In genomic region chr3:129651316-129652202, GRCh38 we compare ENCODE assay signal across 10 cellular contexts. TPM values are rescaled to one million over a fixed set of nuclear protein-coding genes. Genes with fewer than 3 reads are reported as not detected.
A peak's percentile ranks its signal among the peaks of the same experiment; 100 is the strongest.
DNase-seq lines count a peak whose midpoint lies in the region; ATAC-seq and TF ChIP-seq lines count a peak whose summit lies in the region.
"Had no signal": no experiment of that assay in that cellular context is flagged by ENCODE, and none has a peak within 500 bp of the region (broad histone marks: within the 10 kb centered on the region; RNA-seq: fewer than 3 reads in every experiment).

No MANE protein-coding gene starts in this region.

- no peak for TF ChIP-seq EP300 in sigmoid colon (IDR thresholded peaks at IDR 0.05)

- intact Hi-C loops in sigmoid colon (cut with DNase I) = loop anchor here (5.0 kb wide), 2 partner anchors 36 to 281 kb away; no protein-coding TSS in a partner anchor

- H3K27ac ChIP-seq in RWPE2 (ENCODE audit: poor library complexity, severe bottlenecking) (peak overlapping the region; percentile 98), sigmoid colon (no peak overlapping the region)

- H3K4me3 ChIP-seq in RWPE2 (ENCODE audit: severe bottlenecking) = no peak overlapping the region
- H3K4me3 ChIP-seq in sigmoid colon = no peak overlapping the region

- DNase-seq in H4 (ENCODE audit: low spot score) (peak; percentile 93), RWPE2 (ENCODE audit: low spot score) (peak; percentile 86), fibroblast of peridontal ligament (ENCODE audit: extremely low read depth) (peak; percentile 64), renal cortical epithelial cell (ENCODE audit: low read depth) (peak; percentile 84), retina (no peak), sigmoid colon (no peak)
- DNase-seq in activated naive CD8-positive, alpha-beta T cell treated with anti-CD3 and anti-CD28 coated beads, Interleukin-2, amount 50 U/mL, for 24 hours = no peak
- DNase-seq in stimulated activated CD4-positive, alpha-beta T cell treated with anti-CD3 and anti-CD28 coated beads, Interleukin-4, amount 100 ng/mL, for 24 hours = no peak
- DNase-seq: nephron progenitor cell, T-cell had no signal

- peak; percentile 91 for ATAC-seq in RWPE2 (ENCODE audit: low read depth)
- ATAC-seq in activated naive CD8-positive, alpha-beta T cell treated with anti-CD3 and anti-CD28 coated beads, Interleukin-2, amount 50 U/mL, for 24 hours = no peak
- ATAC-seq: T-cell had no signal

- no peak overlapping the region for H3K4me3 Mint-ChIP-seq in activated naive CD8-positive, alpha-beta T cell treated with anti-CD3 and anti-CD28 coated beads, Interleukin-2, amount 50 U/mL, for 24 hours
- H3K4me3 Mint-ChIP-seq: nephron progenitor cell, T-cell had no signal

- H3K4me1 Mint-ChIP-seq in activated naive CD8-positive, alpha-beta T cell treated with anti-CD3 and anti-CD28 coated beads, Interleukin-2, amount 50 U/mL, for 24 hours = peaks cover 3% of the 10 kb centered on the region

- H3K9me3 ChIP-seq in RWPE2 (ENCODE audit: severe bottlenecking) (no peaks in the 10 kb centered on the region), sigmoid colon (no peaks in the 10 kb centered on the region)

- H3K27me3 ChIP-seq in RWPE2 (ENCODE audit: insufficient read depth, poor library complexity, severe bottlenecking) = no peaks in the 10 kb centered on the region
- no peaks in the 10 kb centered on the region for H3K27me3 ChIP-seq in sigmoid colon

- H3K27ac Mint-ChIP-seq in activated naive CD8-positive, alpha-beta T cell treated with anti-CD3 and anti-CD28 coated beads, Interleukin-2, amount 50 U/mL, for 24 hours = no peak overlapping the region
- H3K27ac Mint-ChIP-seq: nephron progenitor cell, T-cell had no signal

- peaks cover 28% of the 10 kb centered on the region for H3K36me3 ChIP-seq in RWPE2 (ENCODE audit: low read depth)
- peaks cover 0 to 14% (median 0%) of the 10 kb centered on the region in 4 donors for H3K36me3 ChIP-seq in sigmoid colon

- H3K27me3 Mint-ChIP-seq in activated naive CD8-positive, alpha-beta T cell treated with anti-CD3 and anti-CD28 coated beads, Interleukin-2, amount 50 U/mL, for 24 hours = no peaks in the 10 kb centered on the region
- H3K27me3 Mint-ChIP-seq: T-cell had no signal

- H3K36me3 Mint-ChIP-seq in activated naive CD8-positive, alpha-beta T cell treated with anti-CD3 and anti-CD28 coated beads, Interleukin-2, amount 50 U/mL, for 24 hours (ENCODE audit: low read depth) = no peaks in the 10 kb centered on the region

- H3K4me1 ChIP-seq in RWPE2 (ENCODE audit: insufficient read depth, poor library complexity, severe bottlenecking) = peaks cover 30% of the 10 kb centered on the region
- peaks cover 0 to 33% (median 12%) of the 10 kb centered on the region in 4 donors for H3K4me1 ChIP-seq in sigmoid colon

- 80 to 83% methylated on average over 9 of the region's 9 CpGs for WGBS in sigmoid colon, 2 donors

- TF ChIP-seq CTCF in RWPE2 (IDR thresholded peaks at IDR 0.05; ENCODE audit: poor library complexity, severe bottlenecking) (no peak), sigmoid colon (IDR thresholded peaks at IDR 0.05) (no peak)

- TF ChIP-seq POLR2A in sigmoid colon (IDR thresholded peaks at IDR 0.05) = no peak

- H3K9me3 Mint-ChIP-seq in activated naive CD8-positive, alpha-beta T cell treated with anti-CD3 and anti-CD28 coated beads, Interleukin-2, amount 50 U/mL, for 24 hours = no peaks in the 10 kb centered on the region
- H3K9me3 Mint-ChIP-seq: nephron progenitor cell, T-cell had no signal

RNA-seq across cellular contexts. Expression of gene PLXND1, which starts 45.1 kb away (rescaled TPM):
- total RNA-seq in H4 (2014; rRNA removed; shearing (Covaris generic)) = 40.4 and 65.3 TPM in 2 replicates
- 3.1 and 29.6 TPM in 2 replicates for total RNA-seq in renal cortical epithelial cell
- total RNA-seq in sigmoid colon = 10 to 100 TPM; 36.9 to 77.0 (median 61.8) TPM
- polyA plus RNA-seq in sigmoid colon = 10 to 100 TPM in 2 of 3 donors, 1 to 10 TPM in 1; 9.6 to 42.0 (median 15.7) TPM

Comparison
In these comparisons a context has a peak if more than half of its experiments do, and no peak if none do; other contexts are left out.
1. DNase-seq: peak in H4 (single experiment), RWPE2 (single experiment), fibroblast of peridontal ligament (single experiment) and renal cortical epithelial cell (single experiment); none in activated naive CD8-positive, alpha-beta T cell treated with anti-CD3 and anti-CD28 coated beads, Interleukin-2, amount 50 U/mL, for 24 hours (single experiment), retina (single experiment), stimulated activated CD4-positive, alpha-beta T cell treated with anti-CD3 and anti-CD28 coated beads, Interleukin-4, amount 100 ng/mL, for 24 hours (single experiment) and sigmoid colon (single experiment).